ENCODE assay signal across 1 cellular context in genomic region chr15:89402406-89402805, GRCh38.
TF ChIP-seq lines count a peak whose summit lies in the region.

No MANE protein-coding gene starts in this region.

TF ChIP-seq in SK-N-SH, 30 proteins besides CTCF, POLR2A, EP300 and RAD21 (continued from another document):
- no peak for TF ChIP-seq ZBTB33 (IDR thresholded peaks at IDR 0.05; ENCODE audit: borderline replicate concordance, low read depth)
- no peak for TF ChIP-seq MXI1 (IDR thresholded peaks at IDR 0.05; ENCODE audit: low read depth, low read length)
- no peak for TF ChIP-seq TCF12 (IDR thresholded peaks at IDR 0.05)
- TF ChIP-seq CHD2 (IDR thresholded peaks at IDR 0.05; ENCODE audit: low read length, partially characterized antibody): no peak
- no peak for TF ChIP-seq NFIC (IDR thresholded peaks at IDR 0.05; ENCODE audit: borderline replicate concordance)
- TF ChIP-seq RXRA (IDR thresholded peaks at IDR 0.05; ENCODE audit: borderline replicate concordance, low read depth): no peak
